In the genomic region with DNA sequence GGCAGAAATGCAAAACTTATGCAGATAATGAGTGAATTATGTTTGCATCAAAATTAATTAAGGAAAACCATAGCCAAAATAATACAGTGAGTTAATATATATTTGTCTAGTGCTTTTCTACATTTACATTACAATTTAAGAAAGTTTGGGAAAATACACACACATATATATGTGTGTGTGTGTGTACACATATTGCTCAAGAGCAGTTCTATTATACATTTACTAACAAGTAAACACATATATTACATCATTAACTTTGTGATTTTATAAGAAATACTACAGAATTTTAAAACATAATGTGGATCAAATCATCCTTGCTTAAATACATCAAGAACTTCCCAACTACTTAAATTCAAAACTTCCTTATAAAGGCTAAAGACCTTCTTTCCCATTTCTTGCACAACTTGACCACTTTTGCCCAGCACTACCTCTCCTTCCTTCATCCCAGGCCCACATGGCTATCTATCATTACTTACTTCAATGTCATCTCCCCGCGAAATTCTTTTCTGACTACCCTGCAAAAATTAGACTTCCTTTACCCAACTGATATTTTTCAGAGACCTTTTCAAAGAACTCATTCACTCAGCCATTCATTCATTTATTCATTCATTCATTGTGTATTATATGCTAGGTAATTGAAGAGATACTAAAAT, we compare ENCODE assay signal across 1 cellular context.
TF ChIP-seq lines count a peak whose summit lies in the region.

No MANE protein-coding gene starts in this region.

TF ChIP-seq in HepG2, 621 proteins besides CTCF, POLR2A, EP300 and RAD21 (continued from another document):
- TF ChIP-seq ETV5 (CRISPR knock-in tag; IDR thresholded peaks at IDR 0.05; ENCODE audit: borderline replicate concordance) = no peak
- no peak for TF ChIP-seq RORA (CRISPR knock-in tag; IDR thresholded peaks at IDR 0.05)
- TF ChIP-seq CEBPB (IDR thresholded peaks at IDR 0.05; ENCODE audit: borderline replicate concordance, low read depth, low read length) = peak; percentile 70; the same call in 1 of the 2 replicates
- TF ChIP-seq, protein P1, sequence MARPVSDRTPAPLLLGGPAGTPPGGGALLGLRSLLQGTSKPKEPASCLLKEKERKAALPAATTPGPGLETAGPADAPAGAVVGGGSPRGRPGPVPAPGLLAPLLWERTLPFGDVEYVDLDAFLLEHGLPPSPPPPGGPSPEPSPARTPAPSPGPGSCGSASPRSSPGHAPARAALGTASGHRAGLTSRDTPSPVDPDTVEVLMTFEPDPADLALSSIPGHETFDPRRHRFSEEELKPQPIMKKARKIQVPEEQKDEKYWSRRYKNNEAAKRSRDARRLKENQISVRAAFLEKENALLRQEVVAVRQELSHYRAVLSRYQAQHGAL (CRISPR knock-in tag; IDR thresholded peaks at IDR 0.05; ENCODE audit: not compliant biosample characterization) = no peak
- TF ChIP-seq, protein P2, sequence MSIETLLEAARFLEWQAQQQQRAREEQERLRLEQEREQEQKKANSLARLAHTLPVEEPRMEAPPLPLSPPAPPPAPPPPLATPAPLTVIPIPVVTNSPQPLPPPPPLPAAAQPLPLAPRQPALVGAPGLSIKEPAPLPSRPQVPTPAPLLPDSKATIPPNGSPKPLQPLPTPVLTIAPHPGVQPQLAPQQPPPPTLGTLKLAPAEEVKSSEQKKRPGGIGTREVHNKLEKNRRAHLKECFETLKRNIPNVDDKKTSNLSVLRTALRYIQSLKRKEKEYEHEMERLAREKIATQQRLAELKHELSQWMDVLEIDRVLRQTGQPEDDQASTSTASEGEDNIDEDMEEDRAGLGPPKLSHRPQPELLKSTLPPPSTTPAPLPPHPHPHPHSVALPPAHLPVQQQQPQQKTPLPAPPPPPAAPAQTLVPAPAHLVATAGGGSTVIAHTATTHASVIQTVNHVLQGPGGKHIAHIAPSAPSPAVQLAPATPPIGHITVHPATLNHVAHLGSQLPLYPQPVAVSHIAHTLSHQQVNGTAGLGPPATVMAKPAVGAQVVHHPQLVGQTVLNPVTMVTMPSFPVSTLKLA (IDR thresholded peaks at IDR 0.05) = no peak
- TF ChIP-seq, protein P3, sequence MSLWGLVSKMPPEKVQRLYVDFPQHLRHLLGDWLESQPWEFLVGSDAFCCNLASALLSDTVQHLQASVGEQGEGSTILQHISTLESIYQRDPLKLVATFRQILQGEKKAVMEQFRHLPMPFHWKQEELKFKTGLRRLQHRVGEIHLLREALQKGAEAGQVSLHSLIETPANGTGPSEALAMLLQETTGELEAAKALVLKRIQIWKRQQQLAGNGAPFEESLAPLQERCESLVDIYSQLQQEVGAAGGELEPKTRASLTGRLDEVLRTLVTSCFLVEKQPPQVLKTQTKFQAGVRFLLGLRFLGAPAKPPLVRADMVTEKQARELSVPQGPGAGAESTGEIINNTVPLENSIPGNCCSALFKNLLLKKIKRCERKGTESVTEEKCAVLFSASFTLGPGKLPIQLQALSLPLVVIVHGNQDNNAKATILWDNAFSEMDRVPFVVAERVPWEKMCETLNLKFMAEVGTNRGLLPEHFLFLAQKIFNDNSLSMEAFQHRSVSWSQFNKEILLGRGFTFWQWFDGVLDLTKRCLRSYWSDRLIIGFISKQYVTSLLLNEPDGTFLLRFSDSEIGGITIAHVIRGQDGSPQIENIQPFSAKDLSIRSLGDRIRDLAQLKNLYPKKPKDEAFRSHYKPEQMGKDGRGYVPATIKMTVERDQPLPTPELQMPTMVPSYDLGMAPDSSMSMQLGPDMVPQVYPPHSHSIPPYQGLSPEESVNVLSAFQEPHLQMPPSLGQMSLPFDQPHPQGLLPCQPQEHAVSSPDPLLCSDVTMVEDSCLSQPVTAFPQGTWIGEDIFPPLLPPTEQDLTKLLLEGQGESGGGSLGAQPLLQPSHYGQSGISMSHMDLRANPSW (CRISPR knock-in tag; IDR thresholded peaks at IDR 0.05; ENCODE audit: borderline replicate concordance) = no peak
- TF ChIP-seq ZMYM4 (CRISPR knock-in tag; IDR thresholded peaks at IDR 0.05) = no peak
- TF ChIP-seq ZNF614 (CRISPR knock-in tag; IDR thresholded peaks at IDR 0.05; ENCODE audit: borderline replicate concordance) = no peak
- no peak for TF ChIP-seq ZNF235 (CRISPR knock-in tag; IDR thresholded peaks at IDR 0.05; ENCODE audit: borderline replicate concordance)
- no peak for TF ChIP-seq SIX4 (CRISPR knock-in tag; IDR thresholded peaks at IDR 0.05)
- TF ChIP-seq NFIB (CRISPR knock-in tag; IDR thresholded peaks at IDR 0.05; ENCODE audit: borderline replicate concordance) = no peak
- TF ChIP-seq ZBTB8A (CRISPR knock-in tag; IDR thresholded peaks at IDR 0.05; ENCODE audit: borderline replicate concordance, low read depth) = no peak
